26 cellular contexts compared by ENCODE assay signal in genomic region chr17:9760336-9760735, GRCh38. TPM values are rescaled to one million over a fixed set of nuclear protein-coding genes. Genes with fewer than 3 reads are reported as not detected.
A peak's percentile ranks its signal among the peaks of the same experiment; 100 is the strongest.
DNase-seq lines count a peak whose midpoint lies in the region; ATAC-seq, FAIRE-seq and TF ChIP-seq lines count a peak whose summit lies in the region.
"Had no signal": no experiment of that assay in that cellular context is flagged by ENCODE, and none has a peak within 500 bp of the region (broad histone marks: within the 10 kb centered on the region; RNA-seq: fewer than 3 reads in every experiment).

No MANE protein-coding gene starts in this region.

- no peaks in the 10 kb centered on the region for H3K4me1 Mint-ChIP-seq in activated CD4-positive, alpha-beta T cell treated with anti-CD3 and anti-CD28 coated beads for 36 hours
- H3K4me1 Mint-ChIP-seq in MCF 10A (ENCODE audit: insufficient read depth, unreplicated experiment): peaks cover 12% of the 10 kb centered on the region
- H3K4me1 Mint-ChIP-seq in stimulated activated effector memory CD8-positive, alpha-beta T cell treated with anti-CD3 and anti-CD28 coated beads, Interleukin-12 subunit alpha, Interleukin-12 subunit beta, amount 100 ng/mL, for 72 hours: peaks cover 6% of the 10 kb centered on the region
- H3K4me1 Mint-ChIP-seq: CD14-positive monocyte; CD8-positive, alpha-beta memory T cell; GM23338 had no signal

- H3K27ac Mint-ChIP-seq in activated CD4-positive, alpha-beta T cell treated with anti-CD3 and anti-CD28 coated beads for 36 hours: no peak overlapping the region
- H3K27ac Mint-ChIP-seq in MCF 10A (ENCODE audit: low read depth, unreplicated experiment): no peak overlapping the region
- H3K27ac Mint-ChIP-seq in stimulated activated effector memory CD8-positive, alpha-beta T cell treated with anti-CD3 and anti-CD28 coated beads, Interleukin-12 subunit alpha, Interleukin-12 subunit beta, amount 100 ng/mL, for 72 hours: no peak overlapping the region
- H3K27ac Mint-ChIP-seq: CD14-positive monocyte; CD4-positive, alpha-beta T cell; GM23338; H9 had no signal

- intact Hi-C loops in activated CD4-positive, alpha-beta T cell treated with anti-CD3 and anti-CD28 coated beads for 36 hours (cut with DNase I, micrococcal nuclease): no loop called here
- intact Hi-C loops in MCF 10A (cut with micrococcal nuclease) (loop anchor here (10.0 kb wide), 1 partner anchor 766 kb away; no protein-coding TSS in a partner anchor), breast epithelium (cut with DNase I; ENCODE audit: low total_unique reads) (loop anchor here (10.0 kb wide), 1 partner anchor 304 kb away; no protein-coding TSS in a partner anchor)

- no peaks in the 10 kb centered on the region for H3K9me3 ChIP-seq in breast epithelium
- H3K9me3 ChIP-seq: BE2C; BLaER1 treated with 17β-estradiol and CSF1 and Interleukin-3, amounts not matched to agents 10 nM and 100 nM had no signal

- no peak for TF ChIP-seq POLR2A in breast epithelium (IDR thresholded peaks at IDR 0.05)

- POLR2A ChIA-PET in activated CD4-positive, alpha-beta T cell treated with anti-CD3 and anti-CD28 coated beads for 36 hours (lab: Charles Lee): no interaction called here
- POLR2A ChIA-PET in MCF 10A (lab: Yijun Ruan, JAX): no interaction called here

- H3K36me3 Mint-ChIP-seq in activated CD4-positive, alpha-beta T cell treated with anti-CD3 and anti-CD28 coated beads for 36 hours (ENCODE audit: low read depth): no peaks in the 10 kb centered on the region
- H3K36me3 Mint-ChIP-seq in MCF 10A (ENCODE audit: insufficient read depth, unreplicated experiment): no peaks in the 10 kb centered on the region
- no peaks in the 10 kb centered on the region for H3K36me3 Mint-ChIP-seq in stimulated activated effector memory CD8-positive, alpha-beta T cell treated with anti-CD3 and anti-CD28 coated beads, Interleukin-12 subunit alpha, Interleukin-12 subunit beta, amount 100 ng/mL, for 72 hours
- H3K36me3 Mint-ChIP-seq: CD14-positive monocyte; CD8-positive, alpha-beta memory T cell had no signal

- H3K36me3 ChIP-seq in breast epithelium (no peaks in the 10 kb centered on the region), bronchial epithelial cell (ENCODE audit: control insufficient read depth, insufficient read depth, low read length) (no peaks in the 10 kb centered on the region)
- H3K36me3 ChIP-seq: BE2C; BLaER1 treated with 17β-estradiol and CSF1 and Interleukin-3, amounts not matched to agents 10 nM and 100 nM had no signal

- H3K27ac ChIP-seq in breast epithelium: no peak overlapping the region
- H3K27ac ChIP-seq: 22Rv1; BLaER1 treated with 17β-estradiol and CSF1 and Interleukin-3, amounts not matched to agents 10 nM and 100 nM had no signal

- CTCF ChIA-PET in activated CD4-positive, alpha-beta T cell treated with anti-CD3 and anti-CD28 coated beads for 36 hours (lab: Charles Lee): interaction anchor here (0.8 to 1.3 kb wide), 3 partner anchors 8 to 30 kb away, joined by 3 read pairs; no protein-coding TSS in a partner anchor
- CTCF ChIA-PET in MCF 10A (lab: Yijun Ruan, JAX): interaction anchor here (1.0 to 1.1 kb wide), 2 partner anchors 31 to 34 kb away, joined by 4 to 5 read pairs; no protein-coding TSS in a partner anchor

- no peaks in the 10 kb centered on the region for H3K4me1 ChIP-seq in breast epithelium
- H3K4me1 ChIP-seq: BE2C had no signal

- no peak for DNase-seq in activated CD4-positive, alpha-beta T cell treated with anti-CD3 and anti-CD28 coated beads for 36 hours
- no peak for DNase-seq in activated CD4-positive, alpha-beta T cell treated with anti-CD3 and anti-CD28 coated beads, Interleukin-2, amount 50 U/mL, for 1 hour
- DNase-seq in MCF 10A (ENCODE audit: unreplicated experiment): peak; percentile 30
- no peak for DNase-seq in breast epithelium (ENCODE audit: low spot score in 2 of 2)
- peak; percentile 12 for DNase-seq in bronchial epithelial cell (ENCODE audit: low read depth)
- no peak for DNase-seq in stimulated activated effector memory CD8-positive, alpha-beta T cell treated with anti-CD3 and anti-CD28 coated beads, Interleukin-12 subunit alpha, Interleukin-12 subunit beta, amount 100 ng/mL, for 72 hours (ENCODE audit: low spot score in 2 of 2)
- no peak for DNase-seq in NCI-H345 (lab: John Stamatoyannopoulos, UW)
- DNase-seq in AG08396 (ENCODE audit: low spot score): no peak
- DNase-seq: AML-193; BE2C; CD4-positive, alpha-beta T cell; CD8-positive, alpha-beta memory T cell; DMS 273 treated with DMSO at 0.1 percent for 48 hours; DMS79; EL; GF-D8; H9 had no signal

- H3K4me3 ChIP-seq in breast epithelium (no peak overlapping the region), bronchial epithelial cell (ENCODE audit: low read depth, low read length) (no peak overlapping the region)
- H3K4me3 ChIP-seq: BLaER1 treated with 17β-estradiol and CSF1 and Interleukin-3, amounts not matched to agents 10 nM and 100 nM; GM23338 had no signal

- H3K4me3 Mint-ChIP-seq in activated CD4-positive, alpha-beta T cell treated with anti-CD3 and anti-CD28 coated beads for 36 hours: no peak overlapping the region
- H3K4me3 Mint-ChIP-seq in MCF 10A (ENCODE audit: unreplicated experiment): no peak overlapping the region
- H3K4me3 Mint-ChIP-seq in stimulated activated effector memory CD8-positive, alpha-beta T cell treated with anti-CD3 and anti-CD28 coated beads, Interleukin-12 subunit alpha, Interleukin-12 subunit beta, amount 100 ng/mL, for 72 hours: no peak overlapping the region
- H3K4me3 Mint-ChIP-seq: CD14-positive monocyte; CD4-positive, alpha-beta T cell; CD8-positive, alpha-beta memory T cell; GM23338; H9 had no signal

- H3K9me3 Mint-ChIP-seq in activated CD4-positive, alpha-beta T cell treated with anti-CD3 and anti-CD28 coated beads for 36 hours (ENCODE audit: low read depth): no peaks in the 10 kb centered on the region
- peaks cover 2% of the 10 kb centered on the region for H3K9me3 Mint-ChIP-seq in MCF 10A (ENCODE audit: unreplicated experiment)
- H3K9me3 Mint-ChIP-seq in stimulated activated effector memory CD8-positive, alpha-beta T cell treated with anti-CD3 and anti-CD28 coated beads, Interleukin-12 subunit alpha, Interleukin-12 subunit beta, amount 100 ng/mL, for 72 hours: no peaks in the 10 kb centered on the region
- H3K9me3 Mint-ChIP-seq: CD14-positive monocyte; CD4-positive, alpha-beta T cell; CD8-positive, alpha-beta memory T cell; GM23338 had no signal

- no peak for FAIRE-seq in bronchial epithelial cell (lab: Jason Lieb, UNC)
- FAIRE-seq: D721Med, GM12891, GM18507 had no signal

- no TSS peak for BruUV-seq in MCF 10A (replicated peaks; lab: Mats Ljungman, UMichigan)

- ATAC-seq in activated CD4-positive, alpha-beta T cell treated with anti-CD3 and anti-CD28 coated beads for 36 hours: peak; percentile 58
- peak; percentile 75 for ATAC-seq in stimulated activated effector memory CD8-positive, alpha-beta T cell treated with anti-CD3 and anti-CD28 coated beads, Interleukin-12 subunit alpha, Interleukin-12 subunit beta, amount 100 ng/mL, for 72 hours
- ATAC-seq: GM23338, HCT116 had no signal

- TF ChIP-seq CTCF in MCF 10A (IDR thresholded peaks at IDR 0.05; ENCODE audit: unreplicated experiment) (no peak), breast epithelium (IDR thresholded peaks at IDR 0.05) (no peak), bronchial epithelial cell (IDR thresholded peaks at IDR 0.05; ENCODE audit: insufficient read depth, low read length, severe bottlenecking) (no peak)

- H3K27me3 ChIP-seq in breast epithelium (no peaks in the 10 kb centered on the region), bronchial epithelial cell (ENCODE audit: control insufficient read depth, insufficient read depth, low read length) (no peaks in the 10 kb centered on the region)
- H3K27me3 ChIP-seq: BE2C; BLaER1 treated with 17β-estradiol and CSF1 and Interleukin-3, amounts not matched to agents 10 nM and 100 nM had no signal

- H3K27me3 Mint-ChIP-seq in activated CD4-positive, alpha-beta T cell treated with anti-CD3 and anti-CD28 coated beads for 36 hours: peaks cover 9% of the 10 kb centered on the region
- H3K27me3 Mint-ChIP-seq in MCF 10A (ENCODE audit: insufficient read depth, unreplicated experiment): peaks cover 10% of the 10 kb centered on the region

RNA-seq across cellular contexts. Expression of gene DHRS7C, which starts 31.1 kb away (rescaled TPM):
- total RNA-seq in activated CD4-positive, alpha-beta T cell treated with anti-CD3 and anti-CD28 coated beads for 36 hours: not detected
- total RNA-seq in MCF 10A (2022) (not detected in 2 replicates), breast epithelium (not detected), bronchial epithelial cell (not detected in 2 replicates)
- total RNA-seq: CD4-positive, alpha-beta T cell; CD8-positive, alpha-beta memory T cell; GM23338; H4; H9 had no signal

Comparison
In these comparisons a context has a peak if more than half of its experiments do, and no peak if none do; other contexts are left out.
1. DNase-seq: peak in MCF 10A (single experiment) and bronchial epithelial cell (single experiment); none in activated CD4-positive, alpha-beta T cell treated with anti-CD3 and anti-CD28 coated beads for 36 hours (single experiment), activated CD4-positive, alpha-beta T cell treated with anti-CD3 and anti-CD28 coated beads, Interleukin-2, amount 50 U/mL, for 1 hour (single experiment), breast epithelium (0 of 2), stimulated activated effector memory CD8-positive, alpha-beta T cell treated with anti-CD3 and anti-CD28 coated beads, Interleukin-12 subunit alpha, Interleukin-12 subunit beta, amount 100 ng/mL, for 72 hours (0 of 2), NCI-H345 (single experiment) and AG08396 (single experiment).
2. intact Hi-C loops: an anchor here in MCF 10A (10.0 kb wide) and breast epithelium (10.0 kb wide); none called in activated CD4-positive, alpha-beta T cell treated with anti-CD3 and anti-CD28 coated beads for 36 hours.